19 cellular contexts compared by ENCODE assay signal in genomic region chr1:59041878-59042277, GRCh38.
DNase-seq lines count a peak whose midpoint lies in the region; ATAC-seq, FAIRE-seq and TF ChIP-seq lines count a peak whose summit lies in the region.
"Had no signal": no experiment of that assay in that cellular context is flagged by ENCODE, and none has a peak within 500 bp of the region (broad histone marks: within the 10 kb centered on the region; RNA-seq: fewer than 3 reads in every experiment).

No MANE protein-coding gene starts in this region.

- no peaks in the 10 kb centered on the region for H3K79me1 ChIP-seq in H1 (ENCODE audit: low read depth, low read length)

- H3K14ac ChIP-seq in H1 (ENCODE audit: insufficient read length): no peak overlapping the region

- no peak overlapping the region for H2BK15ac ChIP-seq in H1 (ENCODE audit: low read length)

- no peak overlapping the region for H3K4me2 ChIP-seq in DND-41 (ENCODE audit: insufficient read depth, low read length)
- H3K4me2 ChIP-seq in H1 (ENCODE audit: insufficient read depth in 1 of 2, low read depth in 2 of 2, low read length in 2 of 2): no peak overlapping the region
- peak overlapping the region; percentile 12 for H3K4me2 ChIP-seq in parathyroid adenoma (ENCODE audit: low read length)

- no peak for TF ChIP-seq EP300 in H1 (IDR thresholded peaks at IDR 0.05; ENCODE audit: borderline replicate concordance in 1 of 2, low read depth in 2 of 2, low read length in 2 of 2)

- H3K4ac ChIP-seq in H1 (replicated peaks; ENCODE audit: insufficient read length, low read depth, low read length): no peak overlapping the region

- no peak overlapping the region for H4K5ac ChIP-seq in H1 (ENCODE audit: insufficient read length, low read depth, low read length)

- H2AK5ac ChIP-seq in H1 (ENCODE audit: low read depth, low read length): no peak overlapping the region

- H3K18ac ChIP-seq in H1 (ENCODE audit: extremely low read depth, low read length): peak overlapping the region; percentile 9; the same call in 1 of the 2 replicates

- H3K4me1 ChIP-seq in DND-41 (ENCODE audit: insufficient read depth, low read length) (peaks cover 36% of the 10 kb centered on the region), H1 (replicated peaks in 1 of 4; ENCODE audit: control insufficient read depth in 3 of 4, insufficient read depth in 4 of 4, low read length in 3 of 4) (peaks cover 0 to 2% (median 0%) of the 10 kb centered on the region in 4 experiments; a peak in 1 of 7 replicates), parathyroid adenoma (peaks cover 32% of the 10 kb centered on the region), BE2C (no peaks in the 10 kb centered on the region)

- H2BK12ac ChIP-seq in H1 (ENCODE audit: low read depth, low read length): no peak overlapping the region

- POLR2A ChIA-PET in H1 (lab: Charles Lee; ENCODE audit: partially characterized antibody): no interaction called here

- TF ChIP-seq CTCF in DND-41 (IDR thresholded peaks at IDR 0.05; ENCODE audit: borderline replicate concordance, extremely low read depth, low read length, poor library complexity, severe bottlenecking) (no peak), H1 (IDR thresholded peaks at IDR 0.05; ENCODE audit: control extremely low read depth in 1 of 3, insufficient read depth in 1 of 3, low read depth in 1 of 3, low read length in 3 of 3) (no peak), parathyroid adenoma (IDR thresholded peaks at IDR 0.05) (no peak), BE2C (IDR thresholded peaks at IDR 0.05; ENCODE audit: low read depth, low read length) (no peak)

- no peaks in the 10 kb centered on the region for H3K23me2 ChIP-seq in H1 (ENCODE audit: low read depth, low read length)

- H4K20me1 ChIP-seq in DND-41 (ENCODE audit: insufficient read depth, low read length) (no peaks in the 10 kb centered on the region), H1 (replicated peaks in 1 of 2; ENCODE audit: control insufficient read depth in 1 of 2, insufficient read depth in 2 of 2, low read length in 2 of 2) (no peaks in the 10 kb centered on the region)

- no peak overlapping the region for H2BK5ac ChIP-seq in H1 (ENCODE audit: low read depth, low read length)

- H3K79me2 ChIP-seq in DND-41 (ENCODE audit: insufficient read depth, low read length): no peaks in the 10 kb centered on the region
- no peaks in the 10 kb centered on the region for H3K79me2 ChIP-seq in H1 (ENCODE audit: control insufficient read depth in 1 of 2, insufficient read depth in 2 of 2, low read length in 2 of 2)
- H3K79me2 ChIP-seq in parathyroid adenoma: no peaks in the 10 kb centered on the region

- no peak overlapping the region for H2BK120ac ChIP-seq in H1 (replicated peaks; ENCODE audit: low read depth, low read length)

- 95% methylated on average over 4 of the region's 4 CpGs; no CpG with 5 or more reads in 1 of the 2 experiments for WGBS in H1 (ENCODE audit: extremely low coverage in 1 of 2, insufficient coverage in 1 of 2, insufficient read length in 1 of 2, insufficient replicate concordance in 2 of 2, low coverage in 1 of 2, low lambda C conversion rate in 2 of 2, missing lambda C conversion rate in 1 of 2), 2 experiments

- CTCF ChIA-PET in H1 (lab: Charles Lee; ENCODE audit: partially characterized antibody): interaction anchor here (1.9 to 3.2 kb wide), 2 partner anchors 12 to 21 kb away, joined by 4 to 7 read pairs; no protein-coding TSS in a partner anchor

- H2AFZ ChIP-seq in DND-41 (ENCODE audit: low read depth, low read length) (no peak overlapping the region), H1 (ENCODE audit: low read length) (no peak overlapping the region), parathyroid adenoma (no peak overlapping the region)

- H3K56ac ChIP-seq in H1 (replicated peaks; ENCODE audit: insufficient read length, low read depth, low read length): no peak overlapping the region

- H3K27ac ChIP-seq in DND-41 (ENCODE audit: low read length) (no peak overlapping the region), H1 (ENCODE audit: low read depth, low read length) (no peak overlapping the region), parathyroid adenoma (peak overlapping the region; percentile 88)
- H3K27ac ChIP-seq: C4-2B, pancreas had no signal

- H3K36me3 ChIP-seq in DND-41 (ENCODE audit: insufficient read depth, low read length) (no peaks in the 10 kb centered on the region), H1 (ENCODE audit: control insufficient read depth in 2 of 4, insufficient read depth in 4 of 4, low read length in 3 of 4) (no peaks in the 10 kb centered on the region), parathyroid adenoma (ENCODE audit: control insufficient read depth, insufficient read depth, low read length) (no peaks in the 10 kb centered on the region), BE2C (no peaks in the 10 kb centered on the region)
- H3K36me3 ChIP-seq: pancreas had no signal

- ATAC-seq in DND-41 (ENCODE audit: insufficient read depth, low read depth) (no peak), GM18870 (IDR thresholded peaks at IDR 0.05; ENCODE audit: unreplicated experiment) (no peak)
- ATAC-seq: stimulated activated naive CD8-positive, alpha-beta T cell treated with anti-CD3 and anti-CD28 coated beads, Interleukin-15, amount 100 ng/mL, for 72 hours had no signal

- H3K4me3 ChIP-seq in DND-41 (ENCODE audit: low read depth in 1 of 2, low read length in 2 of 2) (no peak overlapping the region), H1 (ENCODE audit: extremely low read depth in 1 of 4, insufficient read depth in 2 of 4, low read depth in 3 of 4, low read length in 4 of 4) (no peak overlapping the region), parathyroid adenoma (ENCODE audit: low read depth, low read length) (no peak overlapping the region), BE2C (ENCODE audit: low read depth, low read length) (no peak overlapping the region)
- H3K4me3 ChIP-seq: pancreas had no signal

- H4K8ac ChIP-seq in H1 (ENCODE audit: extremely low read depth, insufficient read depth, low read length): no peak overlapping the region

- no peaks in the 10 kb centered on the region for H3K9me3 ChIP-seq in DND-41 (ENCODE audit: insufficient read depth, low read length, severe bottlenecking)
- no peaks in the 10 kb centered on the region for H3K9me3 ChIP-seq in H1 (ENCODE audit: insufficient read depth in 2 of 2, low read depth in 1 of 2, low read length in 1 of 2)
- H3K9me3 ChIP-seq in parathyroid adenoma (ENCODE audit: control insufficient read depth, low read length): no peaks in the 10 kb centered on the region
- H3K9me3 ChIP-seq in BE2C: no peaks in the 10 kb centered on the region
- H3K9me3 ChIP-seq: pancreas had no signal

- TF ChIP-seq POLR2A in H1 (IDR thresholded peaks at IDR 0.05; ENCODE audit: control extremely low read depth in 1 of 2, low read depth in 2 of 2, low read length in 2 of 2): no peak

- DNase-seq in DND-41 (peak; percentile 26), RPMI7951 (ENCODE audit: low read depth) (peak; percentile 88), H1 (ENCODE audit: low read depth in 1 of 2, low spot score in 2 of 2) (no peak), NAMALWA (ENCODE audit: low spot score) (no peak), BE2C (no peak), GM19240 (ENCODE audit: insufficient read length, low spot score) (no peak)
- DNase-seq: activated gamma-delta T cell treated with Interleukin-2 at 50 U/mL for 16 hours; effector memory CD4-positive, alpha-beta T cell; NCI-H1048; NCI-H2171; NK-92 treated with Interleukin-12 subunit alpha and Interleukin-12 subunit beta, amount 100 ng/mL, for 24 hours; pancreas; SIG-M5; stimulated activated CD4-positive, alpha-beta T cell treated with anti-CD3 and anti-CD28 coated beads, Interleukin-12 subunit alpha, Interleukin-12 subunit beta, amount 100 ng/mL, for 4 hours; stimulated activated naive CD8-positive, alpha-beta T cell treated with anti-CD3 and anti-CD28 coated beads, Interleukin-15, amount 100 ng/mL, for 72 hours had no signal

- no peak overlapping the region for H4K91ac ChIP-seq in H1 (replicated peaks; ENCODE audit: insufficient read length, low read length)

- no peak overlapping the region for H2BK20ac ChIP-seq in H1 (ENCODE audit: low read length)

- H3K27me3 ChIP-seq in DND-41 (ENCODE audit: insufficient read depth, low read length, poor library complexity) (no peaks in the 10 kb centered on the region), H1 (replicated peaks in 1 of 4; ENCODE audit: control insufficient read depth in 3 of 4, extremely low read depth in 1 of 4, insufficient read depth in 3 of 4, low read length in 3 of 4) (no peaks in the 10 kb centered on the region; a peak in 1 of 7 replicates), parathyroid adenoma (ENCODE audit: control insufficient read depth, insufficient read depth, low read length) (no peaks in the 10 kb centered on the region), BE2C (no peaks in the 10 kb centered on the region)
- H3K27me3 ChIP-seq: pancreas had no signal

- no peak overlapping the region for H3K23ac ChIP-seq in H1 (ENCODE audit: insufficient read length)

- FAIRE-seq in H1 (lab: Jason Lieb, UNC): no peak
- FAIRE-seq: H54, pancreas had no signal

- TF ChIP-seq RAD21 in H1 (IDR thresholded peaks at IDR 0.05 in 1 of 2, conservative IDR thresholded peaks at IDR 0.05 in 1 of 2; ENCODE audit: low read depth in 2 of 2, low read length in 2 of 2): no peak; a peak in 2 of 4 replicates

- H3K9ac ChIP-seq in DND-41 (ENCODE audit: low read depth, low read length): no peak overlapping the region
- no peak overlapping the region for H3K9ac ChIP-seq in H1 (replicated peaks in 1 of 4; ENCODE audit: extremely low read depth in 1 of 4, low read depth in 3 of 4, low read length in 3 of 4)
- no peak overlapping the region for H3K9ac ChIP-seq in parathyroid adenoma

TF ChIP-seq in H1, 55 proteins besides CTCF, POLR2A, EP300 and RAD21:
- TF ChIP-seq TAF1 (IDR thresholded peaks at IDR 0.05; ENCODE audit: low read depth, low read length) (no peak), TAF7 (optimal IDR thresholded peaks at IDR 0.05; ENCODE audit: borderline replicate concordance, low read depth, low read length) (no peak), CREB1 (IDR thresholded peaks at IDR 0.05) (no peak), TCF12 (IDR thresholded peaks at IDR 0.05; ENCODE audit: low read depth, low read length) (no peak)

Comparison
In these comparisons a context has a peak if more than half of its experiments do, and no peak if none do; other contexts are left out.
1. DNase-seq: peak in DND-41 (single experiment) and RPMI7951 (single experiment); none in H1 (0 of 2), NAMALWA (single experiment), BE2C (single experiment) and GM19240 (single experiment).